8 cellular contexts compared by ENCODE assay signal in the genomic region with DNA sequence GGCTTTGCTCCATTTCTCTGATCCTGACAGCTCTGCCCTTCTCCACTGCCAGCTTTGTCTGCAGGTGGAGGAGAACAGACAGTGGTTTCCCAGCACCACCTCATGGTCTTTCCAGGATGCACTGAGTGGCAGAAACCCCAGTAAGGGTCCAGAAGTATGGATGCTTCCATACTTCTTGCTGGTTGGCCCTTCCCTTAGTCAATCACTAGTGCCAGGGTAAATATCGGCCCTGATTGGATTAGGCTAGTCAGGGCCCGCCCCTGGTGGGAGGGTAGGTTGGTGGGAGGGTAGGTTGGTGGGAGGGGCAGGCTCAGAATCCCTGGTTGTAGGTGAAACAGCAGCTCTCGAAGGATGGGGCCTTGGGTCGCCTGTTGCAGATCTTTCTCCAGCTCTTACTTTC. TPM values are rescaled to one million over a fixed set of nuclear protein-coding genes. Genes with fewer than 3 reads are reported as not detected.
DNase-seq lines count a peak whose midpoint lies in the region; ATAC-seq and TF ChIP-seq lines count a peak whose summit lies in the region.

No MANE protein-coding gene starts in this region.

- H3K36me3 ChIP-seq in Karpas-422 (ENCODE audit: insufficient read depth, low read length) = no peaks in the 10 kb centered on the region
- H3K36me3 ChIP-seq in gastroesophageal sphincter = peaks cover 0 to 66% of the 10 kb centered on the region in 2 donors

- WGBS in gastroesophageal sphincter (ENCODE audit: low coverage in 1 of 2), 2 donors = 50 to 93% methylated on average over 2 to 3 of the region's 4 CpGs

- H3K27ac Mint-ChIP-seq in activated T-cell treated with anti-CD3 and anti-CD28 coated beads, Interleukin-2, amount 50 U/mL, for 24 hours = no peak overlapping the region

- TF ChIP-seq CTCF in gastroesophageal sphincter (IDR thresholded peaks at IDR 0.05) = no peak

- DNase-seq in AG20443 (ENCODE audit: low spot score) = peak; percentile 63
- DNase-seq in Karpas-422 = peak; percentile 82
- DNase-seq in activated T-cell treated with anti-CD3 and anti-CD28 coated beads, Interleukin-2, amount 50 U/mL, for 24 hours = peak; percentile 68
- no peak for DNase-seq in left colon
- DNase-seq in cerebellar nuclear complex (lab: John Stamatoyannopoulos, UW) = no peak

- intact Hi-C loops in left colon (cut with DNase I, micrococcal nuclease) = no loop called here

- H2AFZ ChIP-seq in Karpas-422 (ENCODE audit: low read length) = no peak overlapping the region

- no peaks in the 10 kb centered on the region for H3K4me1 ChIP-seq in Karpas-422 (ENCODE audit: low read length)
- H3K4me1 ChIP-seq in gastroesophageal sphincter = peaks cover 0 to 5% (median 0%) of the 10 kb centered on the region in 3 donors

- no peak overlapping the region for H3K4me2 ChIP-seq in Karpas-422 (ENCODE audit: low read depth, low read length, poor library complexity, severe bottlenecking)

- H4K20me1 ChIP-seq in Karpas-422 (ENCODE audit: insufficient read depth, low read depth, low read length) = peaks cover 3% of the 10 kb centered on the region; the same call in 1 of the 2 replicates

- H3K9me3 ChIP-seq in Karpas-422 (ENCODE audit: low read length) (no peaks in the 10 kb centered on the region), gastroesophageal sphincter (no peaks in the 10 kb centered on the region)

- H3K27me3 ChIP-seq in Karpas-422 (ENCODE audit: low read length) (no peaks in the 10 kb centered on the region), gastroesophageal sphincter (no peaks in the 10 kb centered on the region)

- ATAC-seq in left colon (peak; percentile 74), gastroesophageal sphincter (no peak), HG03565 (IDR thresholded peaks at IDR 0.05; ENCODE audit: unreplicated experiment) (no peak), GM18502 (IDR thresholded peaks at IDR 0.05; ENCODE audit: poor library complexity, unreplicated experiment) (no peak)

- no peaks in the 10 kb centered on the region for H3K9me3 Mint-ChIP-seq in activated T-cell treated with anti-CD3 and anti-CD28 coated beads, Interleukin-2, amount 50 U/mL, for 24 hours

- H3K79me2 ChIP-seq in Karpas-422 (ENCODE audit: low read length) = no peaks in the 10 kb centered on the region

- TF ChIP-seq EP300 in gastroesophageal sphincter (IDR thresholded peaks at IDR 0.05) = no peak

- no peak for TF ChIP-seq POLR2A in gastroesophageal sphincter (IDR thresholded peaks at IDR 0.05)

- no peak overlapping the region for H3K9ac ChIP-seq in Karpas-422 (ENCODE audit: low read length)

- no peaks in the 10 kb centered on the region for H3K9me2 ChIP-seq in Karpas-422 (replicated peaks; ENCODE audit: insufficient read depth, low read length)

- H3K4me3 Mint-ChIP-seq in activated T-cell treated with anti-CD3 and anti-CD28 coated beads, Interleukin-2, amount 50 U/mL, for 24 hours = no peak overlapping the region

- H3K4me1 Mint-ChIP-seq in activated T-cell treated with anti-CD3 and anti-CD28 coated beads, Interleukin-2, amount 50 U/mL, for 24 hours (ENCODE audit: low read depth) = peaks cover 42% of the 10 kb centered on the region

- H3K27ac ChIP-seq in Karpas-422 (ENCODE audit: low read length) (no peak overlapping the region), gastroesophageal sphincter (no peak overlapping the region)

- H3K4me3 ChIP-seq in Karpas-422 (ENCODE audit: low read length) (no peak overlapping the region), gastroesophageal sphincter (no peak overlapping the region)

- no peaks in the 10 kb centered on the region for H3K27me3 Mint-ChIP-seq in activated T-cell treated with anti-CD3 and anti-CD28 coated beads, Interleukin-2, amount 50 U/mL, for 24 hours

- peaks cover 32% of the 10 kb centered on the region for H3K36me3 Mint-ChIP-seq in activated T-cell treated with anti-CD3 and anti-CD28 coated beads, Interleukin-2, amount 50 U/mL, for 24 hours (ENCODE audit: low read depth)

RNA-seq across cellular contexts. Expression of a gene that starts 10.2 kb away (rescaled TPM):
- total RNA-seq in Karpas-422 (2014; rRNA removed; shearing (Covaris generic); ENCODE audit: low replicate concordance) = 15.0 and 27.1 TPM in 2 replicates
- total RNA-seq in left colon (100 to 1,000 TPM in 1 of 2 donors, 10 to 100 TPM in 1; 95.9 to 142 TPM), gastroesophageal sphincter (10 to 100 TPM; 59.2 to 87.6 (median 67.8) TPM)

RNA-seq across cellular contexts. Expression of a gene that starts 50.6 kb away (rescaled TPM):
- 7.4 and 8.1 TPM in 2 replicates for total RNA-seq in Karpas-422 (2014; rRNA removed; shearing (Covaris generic); ENCODE audit: low replicate concordance)
- 1 to 10 TPM; 9.4 to 10.0 TPM for total RNA-seq in left colon
- total RNA-seq in gastroesophageal sphincter = 10 to 100 TPM in 3 of 4 donors, 1 to 10 TPM in 1; 7.9 to 19.7 (median 13.7) TPM

RNA-seq across cellular contexts. Expression of a gene that starts 50.7 kb away (rescaled TPM):
- 13.6 and 16.0 TPM in 2 replicates for total RNA-seq in Karpas-422 (2014; rRNA removed; shearing (Covaris generic); ENCODE audit: low replicate concordance)
- 10 to 100 TPM; 51.2 to 54.9 TPM for total RNA-seq in left colon
- 10 to 100 TPM; 16.8 to 39.2 (median 18.2) TPM for total RNA-seq in gastroesophageal sphincter

Comparison
In these comparisons a context has a peak if more than half of its experiments do, and no peak if none do; other contexts are left out.
1. DNase-seq: peak in AG20443 (single experiment), Karpas-422 (single experiment) and activated T-cell treated with anti-CD3 and anti-CD28 coated beads, Interleukin-2, amount 50 U/mL, for 24 hours (single experiment); none in left colon (0 of 2) and cerebellar nuclear complex (0 of 2).